ENCODE assay signal across 12 cellular contexts in the genomic region with DNA sequence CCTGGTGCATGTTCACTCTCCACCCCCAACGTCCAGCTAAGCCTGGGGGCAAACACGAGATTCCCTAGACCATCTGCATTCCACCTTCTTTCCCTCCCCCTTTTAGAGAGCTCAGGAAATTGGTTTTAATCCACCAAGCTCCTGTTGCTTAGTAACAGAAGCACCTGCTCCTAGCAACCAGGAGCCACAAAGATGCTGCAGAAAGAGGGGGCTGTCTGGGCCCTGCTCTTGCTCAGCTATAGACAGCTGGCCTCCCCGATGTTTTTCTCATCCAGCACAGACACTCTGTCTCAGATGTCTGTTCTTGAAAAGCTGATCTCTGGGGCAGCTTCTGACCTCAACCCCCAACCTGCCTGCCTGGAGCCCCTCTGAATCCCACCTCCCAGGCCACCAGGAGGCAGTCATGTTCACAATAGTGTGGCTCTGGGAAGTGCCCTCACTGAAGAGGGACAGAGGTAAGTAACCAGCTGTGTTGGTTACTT.
DNase-seq lines count a peak whose midpoint lies in the region; ATAC-seq and TF ChIP-seq lines count a peak whose summit lies in the region.
"Had no signal": no experiment of that assay in that cellular context is flagged by ENCODE, and none has a peak within 500 bp of the region (broad histone marks: within the 10 kb centered on the region; RNA-seq: fewer than 3 reads in every experiment).

No MANE protein-coding gene starts in this region.

- no peak for ATAC-seq in activated CD8-positive, alpha-beta T cell treated with anti-CD3 and anti-CD28 coated beads, Interleukin-2, amount 10 ng/mL, durations not matched to agents 7 days and 5 days
- ATAC-seq in HG02970 (IDR thresholded peaks at IDR 0.05; ENCODE audit: low FRiP score, unreplicated experiment) (no peak), HG03039 (IDR thresholded peaks at IDR 0.05; ENCODE audit: unreplicated experiment) (no peak)

- no peaks in the 10 kb centered on the region for H3K9me2 ChIP-seq in Karpas-422 (replicated peaks; ENCODE audit: insufficient read depth, low read length)

- no peaks in the 10 kb centered on the region for H3K27me3 Mint-ChIP-seq in activated CD8-positive, alpha-beta T cell treated with anti-CD3 and anti-CD28 coated beads, Interleukin-2, amount 10 ng/mL, durations not matched to agents 7 days and 5 days (ENCODE audit: low read depth)

- H3K36me3 Mint-ChIP-seq in activated CD8-positive, alpha-beta T cell treated with anti-CD3 and anti-CD28 coated beads, Interleukin-2, amount 10 ng/mL, durations not matched to agents 7 days and 5 days (ENCODE audit: low read depth), result no peaks in the 10 kb centered on the region

- H2AFZ ChIP-seq in Karpas-422 (ENCODE audit: low read length), result no peak overlapping the region

- no peaks in the 10 kb centered on the region for H4K20me1 ChIP-seq in Karpas-422 (ENCODE audit: insufficient read depth, low read depth, low read length)

- H3K27ac ChIP-seq in Karpas-422 (ENCODE audit: low read length), result no peak overlapping the region
- H3K27ac ChIP-seq: adrenal gland had no signal

- no peak overlapping the region for H3K27ac Mint-ChIP-seq in activated CD8-positive, alpha-beta T cell treated with anti-CD3 and anti-CD28 coated beads, Interleukin-2, amount 10 ng/mL, durations not matched to agents 7 days and 5 days

- no peaks in the 10 kb centered on the region for H3K9me3 ChIP-seq in Karpas-422 (ENCODE audit: low read length)
- H3K9me3 ChIP-seq: adrenal gland had no signal

- no peaks in the 10 kb centered on the region for H3K9me3 Mint-ChIP-seq in activated CD8-positive, alpha-beta T cell treated with anti-CD3 and anti-CD28 coated beads, Interleukin-2, amount 10 ng/mL, durations not matched to agents 7 days and 5 days (ENCODE audit: insufficient read depth)

- H3K4me3 Mint-ChIP-seq in activated CD8-positive, alpha-beta T cell treated with anti-CD3 and anti-CD28 coated beads, Interleukin-2, amount 10 ng/mL, durations not matched to agents 7 days and 5 days, result no peak overlapping the region

- H3K36me3 ChIP-seq in Karpas-422 (ENCODE audit: insufficient read depth, low read length), result no peaks in the 10 kb centered on the region
- H3K36me3 ChIP-seq: adrenal gland had no signal

- peak; percentile 46 for TF ChIP-seq CTCF in GM12864 (IDR thresholded peaks at IDR 0.05; ENCODE audit: low read depth, low read length, missing control alignments)

- no peak overlapping the region for H3K4me2 ChIP-seq in Karpas-422 (ENCODE audit: low read depth, low read length, poor library complexity, severe bottlenecking)

- POLR2A ChIA-PET in activated CD8-positive, alpha-beta T cell treated with anti-CD3 and anti-CD28 coated beads, Interleukin-2, amount 10 ng/mL, durations not matched to agents 7 days and 5 days (lab: Charles Lee), result no interaction called here

- H3K4me1 ChIP-seq in Karpas-422 (ENCODE audit: low read length), result no peaks in the 10 kb centered on the region
- H3K4me1 ChIP-seq: adrenal gland had no signal

- no peak for DNase-seq in GM12864 (ENCODE audit: low read depth)
- DNase-seq in Karpas-422, result peak; percentile 61
- DNase-seq in activated CD8-positive, alpha-beta T cell treated with anti-CD3 and anti-CD28 coated beads, Interleukin-2, amount 10 ng/mL, durations not matched to agents 7 days and 5 days, result peak; percentile 19
- DNase-seq in myocyte (ENCODE audit: low read depth), result peak; percentile 5
- no peak for DNase-seq in HK-2 (ENCODE audit: unreplicated experiment)
- no peak for DNase-seq in RKO (ENCODE audit: low spot score)
- DNase-seq: mesenchymal stem cell; NCI-H1930; stimulated activated naive CD4-positive, alpha-beta T cell treated with Interleukin-2 at 50 U/mL for 16 hours had no signal

- H3K4me3 ChIP-seq in GM12864 (ENCODE audit: low read depth, low read length) (no peak overlapping the region), Karpas-422 (ENCODE audit: low read length) (no peak overlapping the region)
- H3K4me3 ChIP-seq: adrenal gland had no signal

- no peaks in the 10 kb centered on the region for H3K79me2 ChIP-seq in Karpas-422 (ENCODE audit: low read length)

- no peaks in the 10 kb centered on the region for H3K27me3 ChIP-seq in Karpas-422 (ENCODE audit: low read length)
- H3K27me3 ChIP-seq: adrenal gland had no signal

- CTCF ChIA-PET in activated CD8-positive, alpha-beta T cell treated with anti-CD3 and anti-CD28 coated beads, Interleukin-2, amount 10 ng/mL, durations not matched to agents 7 days and 5 days (lab: Charles Lee), result no interaction called here

- no peak overlapping the region for H3K9ac ChIP-seq in Karpas-422 (ENCODE audit: low read length)

- no peaks in the 10 kb centered on the region for H3K4me1 Mint-ChIP-seq in activated CD8-positive, alpha-beta T cell treated with anti-CD3 and anti-CD28 coated beads, Interleukin-2, amount 10 ng/mL, durations not matched to agents 7 days and 5 days (ENCODE audit: low read depth)

Comparison
In these comparisons a context has a peak if more than half of its experiments do, and no peak if none do; other contexts are left out.
1. DNase-seq: peak in Karpas-422 (single experiment), activated CD8-positive, alpha-beta T cell treated with anti-CD3 and anti-CD28 coated beads, Interleukin-2, amount 10 ng/mL, durations not matched to agents 7 days and 5 days (single experiment) and myocyte (single experiment); none in GM12864 (single experiment), HK-2 (single experiment) and RKO (single experiment).